Comparison of ENCODE assay signal across 12 cellular contexts in the genomic region with DNA sequence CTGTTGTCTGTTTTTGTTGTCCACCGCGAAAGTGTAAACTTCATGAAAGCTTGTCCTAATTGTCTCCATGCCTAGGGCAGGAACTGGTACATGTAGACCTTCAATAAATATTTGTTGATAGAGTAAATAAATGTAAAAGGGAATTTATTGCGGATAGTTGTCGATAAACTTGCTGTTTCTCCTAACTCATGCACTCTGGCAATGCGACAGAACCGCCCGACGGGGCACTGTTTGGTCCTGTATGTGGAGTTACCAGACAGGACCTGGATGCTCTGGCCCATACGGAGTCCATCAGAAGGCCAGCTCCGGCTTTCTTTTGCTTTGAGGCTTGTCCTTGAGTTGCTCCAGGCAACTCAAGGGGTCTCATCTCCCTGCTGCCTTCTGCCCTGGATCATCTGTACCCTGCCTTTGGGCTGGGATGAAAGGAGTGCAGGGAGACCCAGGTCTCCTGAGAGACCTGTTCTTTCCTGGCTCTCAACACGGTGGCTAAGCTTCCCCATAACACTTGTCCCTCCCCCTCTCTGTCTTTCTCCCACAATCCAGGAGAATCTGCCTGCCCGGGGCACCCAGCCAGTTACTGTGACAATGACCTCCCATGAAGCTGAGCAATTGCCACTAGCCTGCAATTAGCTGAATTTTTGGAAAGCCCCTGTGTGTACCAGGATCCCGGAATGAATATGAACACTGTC.
"Had no signal": no experiment of that assay in that cellular context is flagged by ENCODE, and none has a peak within 500 bp of the region (broad histone marks: within the 10 kb centered on the region; RNA-seq: fewer than 3 reads in every experiment).

No MANE protein-coding gene starts in this region.

- H3K27ac ChIP-seq: gastrocnemius medialis, pancreas, skin epidermis, tibial artery had no signal

- H3K27me3 ChIP-seq: pancreas had no signal

- H3K4me3 ChIP-seq: gastrocnemius medialis, pancreas, skin epidermis, tibial artery had no signal

- H3K36me3 ChIP-seq: gastrocnemius medialis, pancreas, tibial artery had no signal

- DNase-seq: activated CD4-positive, alpha-beta T cell treated with anti-CD3 and anti-CD28 coated beads for 1 hour; activated CD4-positive, alpha-beta T cell treated with anti-CD3 and anti-CD28 coated beads, Interleukin-2, amount 50 U/mL, for 48 hours; activated naive CD4-positive, alpha-beta T cell; activated T-cell treated with anti-CD3 and anti-CD28 coated beads, Interleukin-2, amount 50 U/mL, for 48 hours; cortex of kidney; effector CD8-positive, alpha-beta T cell; gastrocnemius medialis; kidney glomerular epithelial cell; pancreas; SW 1271; tibial artery had no signal

- H3K4me1 ChIP-seq: gastrocnemius medialis, pancreas, tibial artery had no signal

- H3K9me3 ChIP-seq: gastrocnemius medialis, pancreas, tibial artery had no signal
